Comparison of ENCODE assay signal across 18 cellular contexts in the genomic region with DNA sequence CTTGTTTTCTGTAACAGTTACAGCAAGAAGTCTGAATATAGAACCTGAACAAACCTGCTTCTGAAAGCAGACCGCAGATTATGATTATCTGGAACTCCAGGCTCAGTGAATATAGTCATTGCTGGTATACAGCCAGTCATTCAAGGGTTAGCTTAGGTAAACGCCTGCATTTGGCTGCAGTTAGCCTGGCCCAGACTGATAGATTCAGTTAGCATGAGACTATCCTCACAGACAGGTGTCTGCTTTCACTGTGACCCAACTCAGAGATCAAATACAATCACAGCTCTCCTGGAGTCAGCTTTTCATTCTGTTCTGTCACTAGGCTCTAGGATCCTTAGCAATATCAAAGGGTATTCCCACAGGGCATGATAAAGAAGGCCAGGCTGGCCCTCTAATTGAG.
"Had no signal": no experiment of that assay in that cellular context is flagged by ENCODE, and none has a peak within 500 bp of the region (broad histone marks: within the 10 kb centered on the region; RNA-seq: fewer than 3 reads in every experiment).

No MANE protein-coding gene starts in this region.

- H3K36me3 ChIP-seq: colonic mucosa, neutrophil, spleen had no signal

- H3K4me3 Mint-ChIP-seq: activated naive CD8-positive, alpha-beta T cell; naive B cell; T-helper 2 cell treated with Interferon-gamma antibody and Interleukin-4, amounts not matched to agents 5 μg/mL and 100 μg/mL, for 36 hours had no signal

- H3K4me3 ChIP-seq: colonic mucosa, spleen had no signal

- H3K36me3 Mint-ChIP-seq: activated naive CD8-positive, alpha-beta T cell; naive B cell had no signal

- H3K27me3 Mint-ChIP-seq: naive B cell had no signal

- DNase-seq: activated CD4-positive, alpha-beta T cell treated with anti-CD3 and anti-CD28 coated beads for 1 hour; activated CD4-positive, alpha-beta T cell treated with anti-CD3 and anti-CD28 coated beads, Interleukin-2, amount 50 U/mL, for 48 hours; activated gamma-delta T cell; activated T-cell treated with anti-CD3 and anti-CD28 coated beads, Interleukin-2, amount 50 U/mL, for 48 hours; colonic mucosa; effector CD4-positive, alpha-beta T cell; hippocampal formation; naive B cell; spleen; stimulated activated CD4-positive, alpha-beta T cell treated with anti-CD3 and anti-CD28 coated beads, Interleukin-1b, Interleukin-23, amount 100 ng/mL, for 48 hours; stimulated activated naive CD4-positive, alpha-beta T cell; substantia nigra; SW 1271; trophoblast cell had no signal

- H3K9me3 ChIP-seq: colonic mucosa, neutrophil, spleen had no signal

- H3K4me1 ChIP-seq: colonic mucosa, spleen had no signal

- H3K27ac ChIP-seq: colonic mucosa, neutrophil, spleen had no signal

- H3K27me3 ChIP-seq: colonic mucosa, neutrophil, spleen had no signal

- H3K27ac Mint-ChIP-seq: activated naive CD8-positive, alpha-beta T cell; naive B cell; T-helper 2 cell treated with Interferon-gamma antibody and Interleukin-4, amounts not matched to agents 5 μg/mL and 100 μg/mL, for 36 hours had no signal

- H3K9me3 Mint-ChIP-seq: T-helper 2 cell treated with Interferon-gamma antibody and Interleukin-4, amounts not matched to agents 5 μg/mL and 100 μg/mL, for 36 hours had no signal

- H3K4me1 Mint-ChIP-seq: naive B cell had no signal

- ATAC-seq: sciatic nerve had no signal
